ENCODE assay signal across 9 cellular contexts in the genomic region with DNA sequence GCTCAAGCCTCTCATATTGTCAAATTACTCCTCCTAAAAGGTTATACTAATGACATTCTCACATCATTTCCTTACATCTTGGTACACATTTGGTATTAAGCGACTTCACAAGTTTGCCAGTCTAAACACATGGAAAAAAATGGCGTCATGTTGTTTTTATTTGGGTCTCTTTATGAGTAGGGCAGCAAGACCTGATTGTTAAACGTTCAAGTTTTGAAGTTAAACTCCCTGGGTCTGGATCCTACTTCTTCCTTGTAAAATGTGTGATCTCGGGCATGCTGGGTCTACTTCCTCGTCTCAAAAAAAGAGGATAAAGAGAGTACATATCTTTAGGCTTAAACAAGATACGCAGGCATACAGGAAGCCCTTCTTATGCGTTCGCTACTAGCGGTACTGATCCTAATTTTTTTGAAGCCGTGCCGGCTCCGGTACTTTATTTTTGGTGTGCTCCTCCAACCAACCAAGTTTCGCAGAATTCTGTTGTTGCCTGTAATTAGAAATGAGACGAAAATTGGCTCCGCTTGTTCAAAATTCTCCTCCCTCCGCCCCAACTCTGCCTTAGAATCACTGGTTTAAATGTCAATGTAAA. TPM values are rescaled to one million over a fixed set of nuclear protein-coding genes. Genes with fewer than 3 reads are reported as not detected.
DNase-seq lines count a peak whose midpoint lies in the region; ATAC-seq and TF ChIP-seq lines count a peak whose summit lies in the region.
"Had no signal": no experiment of that assay in that cellular context is flagged by ENCODE, and none has a peak within 500 bp of the region (broad histone marks: within the 10 kb centered on the region; RNA-seq: fewer than 3 reads in every experiment).

No MANE protein-coding gene starts in this region.

- H3K4me3 ChIP-seq in CD8-positive, alpha-beta T cell (ENCODE audit: low read depth, low read length) = peak overlapping the region; percentile 70
- peak overlapping the region; percentile 91 for H3K4me3 ChIP-seq in WI38 (ENCODE audit: low read depth, low read length)
- peak overlapping the region; percentile 81 to 98 (median 88) for H3K4me3 ChIP-seq in gastrocnemius medialis

- no peaks in the 10 kb centered on the region for H3K27me3 Mint-ChIP-seq in CD8-positive, alpha-beta T cell (ENCODE audit: low read depth)
- H3K27me3 Mint-ChIP-seq: stimulated activated naive CD8-positive, alpha-beta T cell treated with anti-CD3 and anti-CD28 coated beads, Interleukin-15, Interleukin-2, amounts not matched to agents 100 ng/mL and 50 ng/mL, for 24 hours had no signal

- CTCF ChIA-PET in CD8-positive, alpha-beta T cell (lab: Charles Lee) = interaction anchor here (0.7 to 1.0 kb wide), 3 partner anchors 14 to 339 kb away, joined by 3 to 5 read pairs (median 3); no protein-coding TSS in a partner anchor

- intact Hi-C loops in CD8-positive, alpha-beta T cell (cut with DNase I, micrococcal nuclease) = loop anchor here (1.0 to 10.0 kb wide), 14 partner anchors 12 to 1330 kb away; partner anchors contain the start of genes AK3 (in 2 of the 2), PLPP6 (in 2 of the 2), CD274 (in 1 of the 2) and ERMP1 (in 1 of the 2)
- intact Hi-C loops in left ventricle myocardium superior (cut with micrococcal nuclease) = no loop called here
- intact Hi-C loops in gastrocnemius medialis (cut with DNase I; ENCODE audit: low total_unique reads) = loop anchor here (1.0 to 5.0 kb wide), 4 partner anchors 16 to 949 kb away; partner anchors contain the start of genes AK3, PLPP6, RCL1 and RIC1

- H3K27me3 ChIP-seq in CD8-positive, alpha-beta T cell (ENCODE audit: insufficient read depth, low read length) = no peaks in the 10 kb centered on the region
- no peaks in the 10 kb centered on the region for H3K27me3 ChIP-seq in gastrocnemius medialis

- peaks cover 8% of the 10 kb centered on the region for H3K4me1 Mint-ChIP-seq in CD8-positive, alpha-beta T cell (ENCODE audit: low read depth)

- ATAC-seq in CD8-positive, alpha-beta T cell = peak; percentile 29
- ATAC-seq in GM19328 (IDR thresholded peaks at IDR 0.05; ENCODE audit: unreplicated experiment) = peak; percentile 4
- peak; percentile 23 for ATAC-seq in left ventricle myocardium superior
- peak; percentile 5 to 17 for ATAC-seq in gastrocnemius medialis
- no peak for ATAC-seq in HG03342 (IDR thresholded peaks at IDR 0.05; ENCODE audit: unreplicated experiment)
- no peak for ATAC-seq in GM21717 (IDR thresholded peaks at IDR 0.05; ENCODE audit: unreplicated experiment)

- H3K9me3 ChIP-seq in CD8-positive, alpha-beta T cell (ENCODE audit: low read length) = no peaks in the 10 kb centered on the region
- H3K9me3 ChIP-seq in gastrocnemius medialis = no peaks in the 10 kb centered on the region

- no peaks in the 10 kb centered on the region for H3K9me3 Mint-ChIP-seq in CD8-positive, alpha-beta T cell
- H3K9me3 Mint-ChIP-seq: stimulated activated naive CD8-positive, alpha-beta T cell treated with anti-CD3 and anti-CD28 coated beads, Interleukin-15, Interleukin-2, amounts not matched to agents 100 ng/mL and 50 ng/mL, for 24 hours had no signal

- peaks cover 14% of the 10 kb centered on the region for H3K36me3 Mint-ChIP-seq in CD8-positive, alpha-beta T cell

- H3K27ac Mint-ChIP-seq in CD8-positive, alpha-beta T cell = no peak overlapping the region
- H3K27ac Mint-ChIP-seq: stimulated activated naive CD8-positive, alpha-beta T cell treated with anti-CD3 and anti-CD28 coated beads, Interleukin-15, Interleukin-2, amounts not matched to agents 100 ng/mL and 50 ng/mL, for 24 hours had no signal

- H3K27ac ChIP-seq in CD8-positive, alpha-beta T cell (ENCODE audit: low read depth, low read length) = peak overlapping the region; percentile 96
- H3K27ac ChIP-seq in gastrocnemius medialis = peak overlapping the region; percentile 91 to 99 (median 95)

- peak in 1 of 7 experiments; percentile 40 for DNase-seq in CD8-positive, alpha-beta T cell
- DNase-seq in LHCN-M2 (ENCODE audit: low read depth) (peak; percentile 50), left ventricle myocardium superior (peak; percentile 28), gastrocnemius medialis (no peak)

- no peaks in the 10 kb centered on the region for H3K36me3 ChIP-seq in CD8-positive, alpha-beta T cell (ENCODE audit: insufficient read depth, low read length)
- no peaks in the 10 kb centered on the region for H3K36me3 ChIP-seq in gastrocnemius medialis

- in situ Hi-C loops in gastrocnemius medialis (cut with MboI; ENCODE audit: low sequenced_read_pairs in 4 of 4) = loop anchor here in 1 of 4 donors (25.0 kb wide), 1 partner anchor 759 kb away; the partner anchor contains the start of gene PLGRKT

- no peak for TF ChIP-seq CTCF in CD8-positive, alpha-beta T cell (IDR thresholded peaks at IDR 0.05)
- no peak for TF ChIP-seq CTCF in WI38 (IDR thresholded peaks at IDR 0.05; ENCODE audit: low read depth, low read length)
- no peak for TF ChIP-seq CTCF in gastrocnemius medialis (IDR thresholded peaks at IDR 0.05 in 4 of 5, conservative IDR thresholded peaks at IDR 0.05 in 1 of 5)

- peaks cover 20% of the 10 kb centered on the region for H3K4me1 ChIP-seq in CD8-positive, alpha-beta T cell (ENCODE audit: insufficient read depth, low read length)
- H3K4me1 ChIP-seq in gastrocnemius medialis = peaks cover 35 to 38% of the 10 kb centered on the region in 2 donors

- POLR2A ChIA-PET in CD8-positive, alpha-beta T cell (lab: Charles Lee) = interaction anchor here (0.7 to 2.8 kb wide), 12 partner anchors 10 to 1835 kb away, joined by 3 to 31 read pairs (median 6); partner anchors contain the start of genes AK3, JAK2, PLPP6 and PUM3

- no peak overlapping the region for H3K4me3 Mint-ChIP-seq in CD8-positive, alpha-beta T cell
- H3K4me3 Mint-ChIP-seq: stimulated activated naive CD8-positive, alpha-beta T cell treated with anti-CD3 and anti-CD28 coated beads, Interleukin-15, Interleukin-2, amounts not matched to agents 100 ng/mL and 50 ng/mL, for 24 hours had no signal

- no peak for TF ChIP-seq POLR2A in gastrocnemius medialis (IDR thresholded peaks at IDR 0.05)

RNA-seq across cellular contexts. Expression of gene CDC37L1, which starts 0.6 kb away (rescaled TPM):
- 10 to 100 TPM; 35.1 to 36.1 TPM for total RNA-seq in CD8-positive, alpha-beta T cell
- total RNA-seq in LHCN-M2 (2014; rRNA removed) (19.1 and 19.4 TPM in 2 replicates), left ventricle myocardium superior (35.3 TPM), gastrocnemius medialis (100 to 1,000 TPM in 3 of 4 donors, 10 to 100 TPM in 1; 91.1 to 157 (median 131) TPM)
- polyA plus RNA-seq in LHCN-M2 (2012) = 6.2 TPM

RNA-seq across cellular contexts. Expression of gene SPATA6L, which starts 12.5 kb away (rescaled TPM):
- total RNA-seq in CD8-positive, alpha-beta T cell = 1 to 10 TPM; 2.6 to 3.3 TPM
- 0.19 TPM in 1 of 2 replicates, not detected in the other for total RNA-seq in LHCN-M2 (2014; rRNA removed)
- 0.39 TPM for polyA plus RNA-seq in LHCN-M2 (2012)
- total RNA-seq in left ventricle myocardium superior = 0.87 TPM
- under 1 TPM in 2 of 4 donors, not detected in 2; 0.39 to 0.44 TPM for total RNA-seq in gastrocnemius medialis

RNA-seq across cellular contexts. Expression of gene PLPP6, which starts 16.7 kb away (rescaled TPM):
- total RNA-seq in CD8-positive, alpha-beta T cell = 1 to 10 TPM; 4.4 TPM
- total RNA-seq in LHCN-M2 (2014; rRNA removed) (7.2 and 8.1 TPM in 2 replicates), left ventricle myocardium superior (1.8 TPM), gastrocnemius medialis (1 to 10 TPM; 2.5 to 3.1 (median 2.5) TPM)
- 2.8 TPM for polyA plus RNA-seq in LHCN-M2 (2012)

Comparison
In these comparisons a context has a peak if more than half of its experiments do, and no peak if none do; other contexts are left out.
1. ATAC-seq: peak in CD8-positive, alpha-beta T cell (single experiment), GM19328 (single experiment), left ventricle myocardium superior (single experiment) and gastrocnemius medialis (2 of 2); none in HG03342 (single experiment) and GM21717 (single experiment).
2. DNase-seq: peak in LHCN-M2 (single experiment) and left ventricle myocardium superior (single experiment); none in gastrocnemius medialis (0 of 2).
3. Peak in every context shown above with its lines, with median percentiles within 50 percentile points of each other: H3K4me3 ChIP-seq.